ENCODE assay signal across 2 cellular contexts in the genomic region with DNA sequence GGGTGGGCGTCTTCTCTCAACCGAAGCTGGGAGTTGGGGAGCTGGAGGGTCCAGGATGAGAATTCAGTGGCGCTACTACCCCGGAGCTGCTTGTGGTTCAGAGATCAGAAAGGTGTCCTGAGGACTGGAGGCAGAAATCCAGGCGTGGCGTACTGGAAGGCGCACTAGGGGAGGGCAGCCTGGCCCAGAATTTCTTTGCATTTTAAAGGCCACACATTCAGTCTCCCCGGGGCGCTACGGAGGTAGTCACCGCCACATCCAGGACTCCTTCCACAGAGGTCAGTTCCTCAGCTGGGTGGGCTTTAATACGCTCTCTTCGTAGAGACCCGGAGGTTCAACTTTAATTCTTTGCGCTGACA.
A peak's percentile ranks its signal among the peaks of the same experiment; 100 is the strongest.
TF ChIP-seq lines count a peak whose summit lies in the region.

No MANE protein-coding gene starts in this region.

TF ChIP-seq in GM23338, 12 proteins besides CTCF, POLR2A, EP300 and RAD21:
- TF ChIP-seq, protein P1, sequence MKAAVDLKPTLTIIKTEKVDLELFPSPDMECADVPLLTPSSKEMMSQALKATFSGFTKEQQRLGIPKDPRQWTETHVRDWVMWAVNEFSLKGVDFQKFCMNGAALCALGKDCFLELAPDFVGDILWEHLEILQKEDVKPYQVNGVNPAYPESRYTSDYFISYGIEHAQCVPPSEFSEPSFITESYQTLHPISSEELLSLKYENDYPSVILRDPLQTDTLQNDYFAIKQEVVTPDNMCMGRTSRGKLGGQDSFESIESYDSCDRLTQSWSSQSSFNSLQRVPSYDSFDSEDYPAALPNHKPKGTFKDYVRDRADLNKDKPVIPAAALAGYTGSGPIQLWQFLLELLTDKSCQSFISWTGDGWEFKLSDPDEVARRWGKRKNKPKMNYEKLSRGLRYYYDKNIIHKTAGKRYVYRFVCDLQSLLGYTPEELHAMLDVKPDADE (IDR thresholded peaks at IDR 0.05) = no peak
- TF ChIP-seq, protein P2, sequence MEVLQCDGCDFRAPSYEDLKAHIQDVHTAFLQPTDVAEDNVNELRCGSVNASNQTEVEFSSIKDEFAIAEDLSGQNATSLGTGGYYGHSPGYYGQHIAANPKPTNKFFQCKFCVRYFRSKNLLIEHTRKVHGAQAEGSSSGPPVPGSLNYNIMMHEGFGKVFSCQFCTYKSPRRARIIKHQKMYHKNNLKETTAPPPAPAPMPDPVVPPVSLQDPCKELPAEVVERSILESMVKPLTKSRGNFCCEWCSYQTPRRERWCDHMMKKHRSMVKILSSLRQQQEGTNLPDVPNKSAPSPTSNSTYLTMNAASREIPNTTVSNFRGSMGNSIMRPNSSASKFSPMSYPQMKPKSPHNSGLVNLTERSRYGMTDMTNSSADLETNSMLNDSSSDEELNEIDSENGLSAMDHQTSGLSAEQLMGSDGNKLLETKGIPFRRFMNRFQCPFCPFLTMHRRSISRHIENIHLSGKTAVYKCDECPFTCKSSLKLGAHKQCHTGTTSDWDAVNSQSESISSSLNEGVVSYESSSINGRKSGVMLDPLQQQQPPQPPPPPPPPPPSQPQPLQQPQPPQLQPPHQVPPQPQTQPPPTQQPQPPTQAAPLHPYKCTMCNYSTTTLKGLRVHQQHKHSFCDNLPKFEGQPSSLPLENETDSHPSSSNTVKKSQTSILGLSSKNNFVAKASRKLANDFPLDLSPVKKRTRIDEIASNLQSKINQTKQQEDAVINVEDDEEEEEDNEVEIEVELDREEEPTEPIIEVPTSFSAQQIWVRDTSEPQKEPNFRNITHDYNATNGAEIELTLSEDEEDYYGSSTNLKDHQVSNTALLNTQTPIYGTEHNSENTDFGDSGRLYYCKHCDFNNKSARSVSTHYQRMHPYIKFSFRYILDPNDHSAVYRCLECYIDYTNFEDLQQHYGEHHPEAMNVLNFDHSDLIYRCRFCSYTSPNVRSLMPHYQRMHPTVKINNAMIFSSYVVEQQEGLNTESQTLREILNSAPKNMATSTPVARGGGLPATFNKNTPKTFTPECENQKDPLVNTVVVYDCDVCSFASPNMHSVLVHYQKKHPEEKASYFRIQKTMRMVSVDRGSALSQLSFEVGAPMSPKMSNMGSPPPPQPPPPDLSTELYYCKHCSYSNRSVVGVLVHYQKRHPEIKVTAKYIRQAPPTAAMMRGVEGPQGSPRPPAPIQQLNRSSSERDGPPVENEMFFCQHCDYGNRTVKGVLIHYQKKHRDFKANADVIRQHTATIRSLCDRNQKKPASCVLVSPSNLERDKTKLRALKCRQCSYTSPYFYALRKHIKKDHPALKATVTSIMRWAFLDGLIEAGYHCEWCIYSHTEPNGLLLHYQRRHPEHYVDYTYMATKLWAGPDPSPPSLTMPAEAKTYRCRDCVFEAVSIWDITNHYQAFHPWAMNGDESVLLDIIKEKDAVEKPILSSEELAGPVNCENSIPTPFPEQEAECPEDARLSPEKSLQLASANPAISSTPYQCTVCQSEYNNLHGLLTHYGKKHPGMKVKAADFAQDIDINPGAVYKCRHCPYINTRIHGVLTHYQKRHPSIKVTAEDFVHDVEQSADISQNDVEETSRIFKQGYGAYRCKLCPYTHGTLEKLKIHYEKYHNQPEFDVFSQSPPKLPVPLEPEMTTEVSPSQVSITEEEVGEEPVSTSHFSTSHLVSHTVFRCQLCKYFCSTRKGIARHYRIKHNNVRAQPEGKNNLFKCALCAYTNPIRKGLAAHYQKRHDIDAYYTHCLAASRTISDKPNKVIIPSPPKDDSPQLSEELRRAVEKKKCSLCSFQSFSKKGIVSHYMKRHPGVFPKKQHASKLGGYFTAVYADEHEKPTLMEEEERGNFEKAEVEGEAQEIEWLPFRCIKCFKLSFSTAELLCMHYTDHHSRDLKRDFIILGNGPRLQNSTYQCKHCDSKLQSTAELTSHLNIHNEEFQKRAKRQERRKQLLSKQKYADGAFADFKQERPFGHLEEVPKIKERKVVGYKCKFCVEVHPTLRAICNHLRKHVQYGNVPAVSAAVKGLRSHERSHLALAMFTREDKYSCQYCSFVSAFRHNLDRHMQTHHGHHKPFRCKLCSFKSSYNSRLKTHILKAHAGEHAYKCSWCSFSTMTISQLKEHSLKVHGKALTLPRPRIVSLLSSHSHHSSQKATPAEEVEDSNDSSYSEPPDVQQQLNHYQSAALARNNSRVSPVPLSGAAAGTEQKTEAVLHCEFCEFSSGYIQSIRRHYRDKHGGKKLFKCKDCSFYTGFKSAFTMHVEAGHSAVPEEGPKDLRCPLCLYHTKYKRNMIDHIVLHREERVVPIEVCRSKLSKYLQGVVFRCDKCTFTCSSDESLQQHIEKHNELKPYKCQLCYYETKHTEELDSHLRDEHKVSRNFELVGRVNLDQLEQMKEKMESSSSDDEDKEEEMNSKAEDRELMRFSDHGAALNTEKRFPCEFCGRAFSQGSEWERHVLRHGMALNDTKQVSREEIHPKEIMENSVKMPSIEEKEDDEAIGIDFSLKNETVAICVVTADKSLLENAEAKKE (CRISPR knock-in tag; IDR thresholded peaks at IDR 0.05) = no peak
- TF ChIP-seq POLR2AphosphoS5 (IDR thresholded peaks at IDR 0.05; ENCODE audit: low read depth) = no peak
- TF ChIP-seq CREB1 (CRISPR knock-in tag; IDR thresholded peaks at IDR 0.05; ENCODE audit: low read depth) = no peak
- no peak for TF ChIP-seq STAT1 (IDR thresholded peaks at IDR 0.05; ENCODE audit: unreplicated experiment)
- TF ChIP-seq ZNF114 (CRISPR knock-in tag; IDR thresholded peaks at IDR 0.05) = no peak
- no peak for TF ChIP-seq JUNB (IDR thresholded peaks at IDR 0.05; ENCODE audit: unreplicated experiment)
- TF ChIP-seq EZH2phosphoT487 (IDR thresholded peaks at IDR 0.05; ENCODE audit: unreplicated experiment) = no peak
TF ChIP-seq in GM23338: peak in this region for 0.

TF ChIP-seq in HepG2, 621 proteins besides CTCF, POLR2A, EP300 and RAD21:
- peak; percentile 4; the same call in 1 of the 2 replicates for TF ChIP-seq GABPB1 (CRISPR knock-in tag; IDR thresholded peaks at IDR 0.05)
- TF ChIP-seq, protein P3, sequence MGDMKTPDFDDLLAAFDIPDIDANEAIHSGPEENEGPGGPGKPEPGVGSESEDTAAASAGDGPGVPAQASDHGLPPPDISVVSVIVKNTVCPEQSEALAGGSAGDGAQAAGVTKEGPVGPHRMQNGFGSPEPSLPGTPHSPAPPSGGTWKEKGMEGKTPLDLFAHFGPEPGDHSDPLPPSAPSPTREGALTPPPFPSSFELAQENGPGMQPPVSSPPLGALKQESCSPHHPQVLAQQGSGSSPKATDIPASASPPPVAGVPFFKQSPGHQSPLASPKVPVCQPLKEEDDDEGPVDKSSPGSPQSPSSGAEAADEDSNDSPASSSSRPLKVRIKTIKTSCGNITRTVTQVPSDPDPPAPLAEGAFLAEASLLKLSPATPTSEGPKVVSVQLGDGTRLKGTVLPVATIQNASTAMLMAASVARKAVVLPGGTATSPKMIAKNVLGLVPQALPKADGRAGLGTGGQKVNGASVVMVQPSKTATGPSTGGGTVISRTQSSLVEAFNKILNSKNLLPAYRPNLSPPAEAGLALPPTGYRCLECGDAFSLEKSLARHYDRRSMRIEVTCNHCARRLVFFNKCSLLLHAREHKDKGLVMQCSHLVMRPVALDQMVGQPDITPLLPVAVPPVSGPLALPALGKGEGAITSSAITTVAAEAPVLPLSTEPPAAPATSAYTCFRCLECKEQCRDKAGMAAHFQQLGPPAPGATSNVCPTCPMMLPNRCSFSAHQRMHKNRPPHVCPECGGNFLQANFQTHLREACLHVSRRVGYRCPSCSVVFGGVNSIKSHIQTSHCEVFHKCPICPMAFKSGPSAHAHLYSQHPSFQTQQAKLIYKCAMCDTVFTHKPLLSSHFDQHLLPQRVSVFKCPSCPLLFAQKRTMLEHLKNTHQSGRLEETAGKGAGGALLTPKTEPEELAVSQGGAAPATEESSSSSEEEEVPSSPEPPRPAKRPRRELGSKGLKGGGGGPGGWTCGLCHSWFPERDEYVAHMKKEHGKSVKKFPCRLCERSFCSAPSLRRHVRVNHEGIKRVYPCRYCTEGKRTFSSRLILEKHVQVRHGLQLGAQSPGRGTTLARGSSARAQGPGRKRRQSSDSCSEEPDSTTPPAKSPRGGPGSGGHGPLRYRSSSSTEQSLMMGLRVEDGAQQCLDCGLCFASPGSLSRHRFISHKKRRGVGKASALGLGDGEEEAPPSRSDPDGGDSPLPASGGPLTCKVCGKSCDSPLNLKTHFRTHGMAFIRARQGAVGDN (CRISPR knock-in tag; IDR thresholded peaks at IDR 0.05) = peak; percentile 6; the same call in 1 of the 2 replicates
- peak; percentile 3; the same call in 1 of the 2 replicates for TF ChIP-seq RBFOX2 (IDR thresholded peaks at IDR 0.05; ENCODE audit: low read depth, low read length)
- no peak for TF ChIP-seq DMAP1 (CRISPR knock-in tag; IDR thresholded peaks at IDR 0.05)
- 0 out of 2 replicates have a peak, but pooled peaks have one; percentile 5 for TF ChIP-seq PHF20 (CRISPR knock-in tag; IDR thresholded peaks at IDR 0.05)
- TF ChIP-seq ZNF616 (CRISPR knock-in tag; IDR thresholded peaks at IDR 0.05; ENCODE audit: low read depth) = no peak
- TF ChIP-seq HNRNPLL (IDR thresholded peaks at IDR 0.05; ENCODE audit: low read depth, low read length, poor library complexity, severe bottlenecking) = peak; percentile 66
- TF ChIP-seq, protein P4, sequence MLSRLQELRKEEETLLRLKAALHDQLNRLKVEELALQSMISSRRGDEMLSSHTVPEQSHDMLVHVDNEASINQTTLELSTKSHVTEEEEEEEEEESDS (CRISPR knock-in tag; IDR thresholded peaks at IDR 0.05; ENCODE audit: borderline replicate concordance) = no peak
- TF ChIP-seq, protein P5, sequence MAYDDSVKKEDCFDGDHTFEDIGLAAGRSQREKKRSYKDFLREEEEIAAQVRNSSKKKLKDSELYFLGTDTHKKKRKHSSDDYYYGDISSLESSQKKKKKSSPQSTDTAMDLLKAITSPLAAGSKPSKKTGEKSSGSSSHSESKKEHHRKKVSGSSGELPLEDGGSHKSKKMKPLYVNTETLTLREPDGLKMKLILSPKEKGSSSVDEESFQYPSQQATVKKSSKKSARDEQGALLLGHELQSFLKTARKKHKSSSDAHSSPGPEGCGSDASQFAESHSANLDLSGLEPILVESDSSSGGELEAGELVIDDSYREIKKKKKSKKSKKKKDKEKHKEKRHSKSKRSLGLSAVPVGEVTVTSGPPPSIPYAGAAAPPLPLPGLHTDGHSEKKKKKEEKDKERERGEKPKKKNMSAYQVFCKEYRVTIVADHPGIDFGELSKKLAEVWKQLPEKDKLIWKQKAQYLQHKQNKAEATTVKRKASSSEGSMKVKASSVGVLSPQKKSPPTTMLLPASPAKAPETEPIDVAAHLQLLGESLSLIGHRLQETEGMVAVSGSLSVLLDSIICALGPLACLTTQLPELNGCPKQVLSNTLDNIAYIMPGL (CRISPR knock-in tag; IDR thresholded peaks at IDR 0.05; ENCODE audit: borderline replicate concordance in 1 of 2, low read depth in 1 of 2) = 0 out of 4 replicates have a peak, but pooled peaks of 1 of the 2 experiments have one; percentile 2
- no peak for TF ChIP-seq MYNN (CRISPR knock-in tag; IDR thresholded peaks at IDR 0.05; ENCODE audit: low read depth)
- TF ChIP-seq MEIS2 (CRISPR knock-in tag; IDR thresholded peaks at IDR 0.05) = 0 out of 2 replicates have a peak, but pooled peaks have one; percentile 1
- no peak for TF ChIP-seq GABPA (IDR thresholded peaks at IDR 0.05; ENCODE audit: low read depth, low read length)
- no peak for TF ChIP-seq GABPA (CRISPR knock-in tag; IDR thresholded peaks at IDR 0.05; ENCODE audit: low read depth)
- no peak for TF ChIP-seq NFE2L2 (IDR thresholded peaks at IDR 0.05; ENCODE audit: low read length)
- peak; percentile 23; the same call in 1 of the 2 replicates for TF ChIP-seq PHF8 (CRISPR knock-in tag; IDR thresholded peaks at IDR 0.05)
